Comparison of ENCODE assay signal across 24 cellular contexts in the genomic region with DNA sequence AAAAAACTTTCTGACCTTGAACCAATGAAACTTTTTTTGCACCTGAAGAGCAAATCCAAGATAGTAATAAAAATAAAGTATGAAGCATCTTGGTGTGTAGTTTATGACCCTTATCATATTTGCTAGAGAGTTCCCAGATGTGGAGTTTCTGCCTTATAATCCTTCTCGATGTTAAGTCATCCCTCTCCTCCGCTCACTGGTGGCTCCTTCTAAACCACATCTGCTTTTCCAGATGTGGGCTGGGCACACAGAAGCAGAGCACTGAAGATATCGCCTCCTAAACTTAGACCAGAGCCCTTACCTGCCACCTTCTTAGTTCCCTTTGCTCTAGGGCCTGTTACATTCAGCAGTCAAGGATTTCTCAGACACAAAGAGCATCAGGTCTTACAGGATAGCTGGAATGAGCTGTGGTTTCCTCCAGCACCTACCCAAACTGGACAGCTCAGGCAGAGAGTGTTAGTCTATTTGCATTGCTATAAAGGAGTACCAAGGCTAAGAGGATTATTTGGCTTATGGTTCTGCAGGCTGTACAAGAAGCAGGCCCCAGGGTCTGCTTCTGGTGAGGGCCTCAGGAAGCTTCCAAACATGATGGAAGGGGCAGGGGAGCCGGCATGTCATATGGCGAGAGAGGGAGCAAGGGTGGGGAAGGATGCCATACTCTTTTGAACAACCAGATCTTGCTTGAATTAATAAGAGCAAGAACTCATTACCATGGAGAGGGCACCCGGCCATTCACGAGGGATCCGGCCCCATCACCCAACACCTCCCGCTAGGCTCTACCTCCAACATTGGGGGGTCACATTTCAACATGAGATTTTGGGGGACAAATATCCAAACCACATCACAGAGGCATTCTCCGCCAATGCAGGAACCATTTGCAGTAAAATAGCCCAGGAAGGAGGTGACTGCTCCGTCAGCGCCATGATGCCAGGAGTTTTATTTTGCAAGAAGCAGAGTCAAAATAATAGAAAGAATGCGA.
"Had no signal": no experiment of that assay in that cellular context is flagged by ENCODE, and none has a peak within 500 bp of the region (broad histone marks: within the 10 kb centered on the region; RNA-seq: fewer than 3 reads in every experiment).

No MANE protein-coding gene starts in this region.

- H3K4me3 ChIP-seq: left lung, right atrium auricular region, tibial nerve, uterus had no signal

- H3K9me3 ChIP-seq: left lung, right atrium auricular region, tibial nerve, uterus had no signal

- H3K36me3 ChIP-seq: brain microvascular endothelial cell, left lung, right atrium auricular region, tibial nerve, uterus had no signal

- H3K4me1 ChIP-seq: left lung, right atrium auricular region, uterus had no signal

- FAIRE-seq: endothelial cell of umbilical vein, small intestine had no signal

- DNase-seq: activated CD4-positive, alpha-beta T cell treated with anti-CD3 and anti-CD28 coated beads for 48 hours; activated CD4-positive, CD25-positive, alpha-beta regulatory T cell; activated CD8-positive, alpha-beta T cell treated with anti-CD3 and anti-CD28 coated beads, Interleukin-2, amount 10 ng/mL, durations not matched to agents 7 days and 5 days; activated effector memory CD4-positive, alpha-beta T cell treated with Interleukin-2 at 50 U/mL for 16 hours; activated naive CD4-positive, alpha-beta T cell treated with anti-CD3 and anti-CD28 coated beads, Interleukin-2, amount 10 ng/mL, durations not matched to agents 7 days and 5 days; activated naive CD8-positive, alpha-beta T cell treated with anti-CD3 and anti-CD28 coated beads, Interleukin-2, amount 50 U/mL, for 24 hours; activated T-cell treated with anti-CD3 and anti-CD28 coated beads, Interleukin-2, amount 50 U/mL, for 48 hours; aorta; brain microvascular endothelial cell; effector CD8-positive, alpha-beta T cell; foreskin fibroblast; islet precursor cell; left lung; mammary epithelial cell; midbrain; nucleus accumbens; small intestine; stimulated activated CD4-positive, alpha-beta T cell treated with anti-CD3 and anti-CD28 coated beads, Interleukin-15, amount 100 ng/mL, for 24 hours; stimulated activated CD4-positive, alpha-beta T cell treated with anti-CD3 and anti-CD28 coated beads, Interleukin-2, amount 100 ng/mL, for 48 hours; T-cell; uterus had no signal

- H3K27ac ChIP-seq: brain microvascular endothelial cell, left lung, right atrium auricular region, tibial nerve, uterus had no signal

- H3K27me3 ChIP-seq: brain microvascular endothelial cell, right atrium auricular region, uterus had no signal

- ATAC-seq: activated CD8-positive, alpha-beta T cell treated with anti-CD3 and anti-CD28 coated beads, Interleukin-2, amount 10 ng/mL, durations not matched to agents 7 days and 5 days; activated naive CD8-positive, alpha-beta T cell treated with anti-CD3 and anti-CD28 coated beads, Interleukin-2, amount 50 U/mL, for 24 hours; left lung; T-cell had no signal
